1 cellular context compared by ENCODE assay signal in genomic region chr22:27668828-27669797, GRCh38.
TF ChIP-seq lines count a peak whose summit lies in the region.

No MANE protein-coding gene starts in this region.

TF ChIP-seq in GM23338, 12 proteins besides CTCF, POLR2A, EP300 and RAD21:
- TF ChIP-seq EZH2 (IDR thresholded peaks at IDR 0.05; ENCODE audit: low read depth, unreplicated experiment) (no peak), JUNB (IDR thresholded peaks at IDR 0.05; ENCODE audit: unreplicated experiment) (no peak), STAT1 (IDR thresholded peaks at IDR 0.05; ENCODE audit: unreplicated experiment) (no peak), CREB1 (CRISPR knock-in tag; IDR thresholded peaks at IDR 0.05; ENCODE audit: low read depth) (no peak), ETS1 (IDR thresholded peaks at IDR 0.05) (no peak)
